11 cellular contexts compared by ENCODE assay signal in the genomic region with DNA sequence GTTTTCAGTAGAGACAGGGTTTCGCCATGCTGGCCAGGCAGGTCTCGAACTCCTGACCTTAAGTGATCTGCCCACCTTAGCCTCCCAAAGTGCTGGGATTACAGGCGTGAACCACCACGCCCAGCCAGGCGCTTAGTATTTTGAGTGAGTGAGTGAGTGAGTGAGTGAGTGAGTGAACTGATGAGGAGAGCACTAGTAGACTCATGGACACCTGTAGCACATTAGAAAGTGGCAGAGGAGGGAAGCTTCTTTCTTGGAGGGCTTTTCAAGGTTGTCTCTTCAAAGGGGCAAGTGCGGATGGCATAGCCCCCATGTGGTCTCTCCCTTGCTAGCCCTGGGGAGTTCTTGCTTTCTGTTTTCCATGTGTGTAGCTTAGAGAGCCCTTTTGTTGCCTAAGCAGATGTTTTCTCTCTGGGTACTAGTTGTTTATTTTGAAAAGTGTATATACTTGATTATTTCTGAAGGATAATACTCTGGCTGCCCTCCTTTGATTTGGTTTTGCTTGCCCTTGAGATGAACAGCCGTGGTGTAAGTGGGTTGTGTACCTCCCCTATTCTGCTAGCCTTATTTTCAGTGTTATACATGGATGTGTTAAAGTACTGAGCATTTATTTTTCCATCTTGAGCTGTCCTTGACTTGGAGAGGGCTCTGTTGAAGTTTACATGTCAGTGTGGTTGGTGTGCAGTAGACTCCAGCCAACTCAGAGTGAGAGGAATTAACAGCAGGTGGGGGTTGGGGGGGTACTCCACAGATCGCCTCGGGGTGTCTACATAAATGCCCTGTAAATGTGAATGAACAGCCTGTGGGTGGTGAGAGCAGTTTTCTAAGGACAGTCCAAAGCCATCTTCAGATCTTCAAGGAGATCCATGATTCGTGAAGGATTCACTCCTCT. TPM values are rescaled to one million over a fixed set of nuclear protein-coding genes. Genes with fewer than 3 reads are reported as not detected.
DNase-seq lines count a peak whose midpoint lies in the region; ATAC-seq lines count a peak whose summit lies in the region.
"Had no signal": no experiment of that assay in that cellular context is flagged by ENCODE, and none has a peak within 500 bp of the region (broad histone marks: within the 10 kb centered on the region; RNA-seq: fewer than 3 reads in every experiment).

No MANE protein-coding gene starts in this region.

- H3K4me3 Mint-ChIP-seq in naive B cell = peak overlapping the region in 3 of 8 donors; percentile 25 to 61 (median 33)

- peak overlapping the region; percentile 17 for H3K4me2 ChIP-seq in BLaER1

- in situ Hi-C loops in HAP-1 (cut with MboI; ENCODE audit: low sequenced_read_pairs) = no loop called here

- H3K36me3 ChIP-seq in BLaER1 (peaks cover 96% of the 10 kb centered on the region), HAP-1 (replicated peaks) (peaks cover 54% of the 10 kb centered on the region)

- no peak overlapping the region for H3K9ac ChIP-seq in BLaER1

- H3K4me1 ChIP-seq in BLaER1 (peaks cover 20% of the 10 kb centered on the region), HAP-1 (no peaks in the 10 kb centered on the region; the same call in none of the 2 replicates)

- H3K36me3 Mint-ChIP-seq in activated naive CD4-positive, alpha-beta T cell treated with anti-CD3 and anti-CD28 coated beads, Interleukin-2, amount 50 U/mL, for 72 hours = peaks cover 0 to 37% of the 10 kb centered on the region in 2 donors
- peaks cover 5 to 7% of the 10 kb centered on the region in 2 donors for H3K36me3 Mint-ChIP-seq in naive B cell

- H3K27me3 ChIP-seq in BLaER1 = no peaks in the 10 kb centered on the region
- H3K27me3 ChIP-seq in HAP-1 (ENCODE audit: low read depth) = no peaks in the 10 kb centered on the region
- H3K27me3 ChIP-seq: MG63, testis had no signal

- H3K27me3 Mint-ChIP-seq in naive B cell = no peaks in the 10 kb centered on the region

- H3K4me3 ChIP-seq in BLaER1 (no peak overlapping the region), HAP-1 (no peak overlapping the region)
- H3K4me3 ChIP-seq: MG63, testis had no signal

- peaks cover 100% of the 10 kb centered on the region for H4K20me1 ChIP-seq in BLaER1

- H3K9me3 Mint-ChIP-seq in activated naive CD4-positive, alpha-beta T cell treated with anti-CD3 and anti-CD28 coated beads, Interleukin-2, amount 50 U/mL, for 72 hours = no peaks in the 10 kb centered on the region
- H3K9me3 Mint-ChIP-seq in naive B cell = no peaks in the 10 kb centered on the region

- H3K4me1 Mint-ChIP-seq in naive B cell = peaks cover 36 to 56% (median 49%) of the 10 kb centered on the region in 3 donors

- H3K9me3 ChIP-seq in BLaER1 (no peaks in the 10 kb centered on the region), HAP-1 (no peaks in the 10 kb centered on the region)
- H3K9me3 ChIP-seq: MG63, testis had no signal

- peak in 1 of 2 donors; percentile 30 for ATAC-seq in activated naive CD4-positive, alpha-beta T cell treated with anti-CD3 and anti-CD28 coated beads, Interleukin-2, amount 50 U/mL, for 72 hours
- ATAC-seq in naive B cell (ENCODE audit: low read depth in 2 of 2) (no peak), HG03571 (IDR thresholded peaks at IDR 0.05; ENCODE audit: unreplicated experiment) (no peak)
- ATAC-seq: esophagus mucosa had no signal

- H3K27ac ChIP-seq in BLaER1 = no peak overlapping the region
- H3K27ac ChIP-seq: testis had no signal

- DNase-seq in DMS79 treated with DMSO at 0.1 percent for 48 hours (lab: John Stamatoyannopoulos, UW) (peak; percentile 42), naive B cell (no peak), NCI-H345 (lab: John Stamatoyannopoulos, UW) (no peak), NCI-H2107 treated with DMSO at 0.1 percent for 48 hours (lab: John Stamatoyannopoulos, UW; ENCODE audit: unreplicated experiment) (no peak), HAP-1 (ENCODE audit: low spot score in 2 of 2) (no peak)
- peak in 1 of 2 donors; percentile 14 for DNase-seq in activated naive CD4-positive, alpha-beta T cell treated with anti-CD3 and anti-CD28 coated beads, Interleukin-2, amount 50 U/mL, for 72 hours (ENCODE audit: low spot score in 2 of 2)
- DNase-seq: MG63, testis had no signal

- peak overlapping the region; percentile 58 to 93 for H3K27ac Mint-ChIP-seq in activated naive CD4-positive, alpha-beta T cell treated with anti-CD3 and anti-CD28 coated beads, Interleukin-2, amount 50 U/mL, for 72 hours
- H3K27ac Mint-ChIP-seq in naive B cell = peak overlapping the region; percentile 22 to 93 (median 85)

RNA-seq across cellular contexts. Expression of gene PRRC2B, which starts 35.5 kb away (rescaled TPM):
- total RNA-seq in activated naive CD4-positive, alpha-beta T cell treated with anti-CD3 and anti-CD28 coated beads, Interleukin-2, amount 50 U/mL, for 72 hours = 100 to 1,000 TPM; 138 to 160 TPM
- 10 to 100 TPM in 5 of 6 donors, 1 to 10 TPM in 1; 6.9 to 52.8 (median 15.4) TPM for polyA plus RNA-seq in naive B cell (ENCODE audit: low read depth in 6 of 6)
